Comparison of ENCODE assay signal across 1 cellular context in genomic region chr11:6473481-6474422, GRCh38.
TF ChIP-seq lines count a peak whose summit lies in the region.

TSS of gene TRIM3 (minus strand) at chr11:6473941. CDS start at chr11:6465695, 8,246 bp downstream.

TF ChIP-seq in HepG2, 621 proteins besides CTCF, POLR2A, EP300 and RAD21 (continued from another document and continues in another):
- TF ChIP-seq ZNF687 (CRISPR knock-in tag; IDR thresholded peaks at IDR 0.05) (peak; percentile 73; the same call in 1 of the 2 replicates), FLYWCH1 (CRISPR knock-in tag; IDR thresholded peaks at IDR 0.05) (no peak), PCBP1 (IDR thresholded peaks at IDR 0.05; ENCODE audit: borderline replicate concordance, low read depth, low read length) (0 out of 2 replicates have a peak, but pooled peaks have one; percentile 31), ZNF574 (CRISPR knock-in tag; IDR thresholded peaks at IDR 0.05) (no peak), RXRB (CRISPR knock-in tag; IDR thresholded peaks at IDR 0.05; ENCODE audit: borderline replicate concordance) (no peak), TAF1 (CRISPR knock-in tag; IDR thresholded peaks at IDR 0.05) (peak; percentile 8; the same call in 1 of the 2 replicates), MTF2 (CRISPR knock-in tag; IDR thresholded peaks at IDR 0.05; ENCODE audit: borderline replicate concordance) (no peak), CAMTA2 (CRISPR knock-in tag; IDR thresholded peaks at IDR 0.05; ENCODE audit: borderline replicate concordance) (no peak), ZFP82 (CRISPR knock-in tag; IDR thresholded peaks at IDR 0.05; ENCODE audit: borderline replicate concordance) (no peak), CBX1 (IDR thresholded peaks at IDR 0.05; ENCODE audit: low read depth) (no peak), ZZZ3 (CRISPR knock-in tag; IDR thresholded peaks at IDR 0.05; ENCODE audit: borderline replicate concordance) (no peak), MAZ (IDR thresholded peaks at IDR 0.05; ENCODE audit: borderline replicate concordance, low read depth, low read length) (no peak), MAZ (CRISPR knock-in tag; IDR thresholded peaks at IDR 0.05; ENCODE audit: low read depth) (peak; percentile 76), SNAPC4 (CRISPR knock-in tag; IDR thresholded peaks at IDR 0.05) (0 out of 2 replicates have a peak, but pooled peaks have one; percentile 29), NCOA1 (CRISPR knock-in tag; IDR thresholded peaks at IDR 0.05) (no peak), THAP7 (CRISPR knock-in tag; IDR thresholded peaks at IDR 0.05) (no peak), ZNF761 (CRISPR knock-in tag; conservative IDR thresholded peaks at IDR 0.05) (no peak), BHLHE40 (IDR thresholded peaks at IDR 0.05; ENCODE audit: low read length) (peak; percentile 60), ZNF414 (CRISPR knock-in tag; IDR thresholded peaks at IDR 0.05) (no peak), GTF3A (CRISPR knock-in tag; conservative IDR thresholded peaks at IDR 0.05) (no peak), SOX6 (IDR thresholded peaks at IDR 0.05) (no peak), SOX6 (CRISPR knock-in tag; IDR thresholded peaks at IDR 0.05) (peak; percentile 12; the same call in 1 of the 2 replicates), ZNF598 (CRISPR knock-in tag; IDR thresholded peaks at IDR 0.05; ENCODE audit: borderline replicate concordance) (no peak), ZGPAT (CRISPR knock-in tag; IDR thresholded peaks at IDR 0.05) (0 out of 2 replicates have a peak, but pooled peaks have one; percentile 11), ZSCAN22 (CRISPR knock-in tag; IDR thresholded peaks at IDR 0.05) (peak; percentile 87), ZNF710 (CRISPR knock-in tag; IDR thresholded peaks at IDR 0.05; ENCODE audit: borderline replicate concordance) (no peak), SP4 (CRISPR knock-in tag; IDR thresholded peaks at IDR 0.05) (peak; percentile 72; the same call in 1 of the 2 replicates), ATF7-NPFF (CRISPR knock-in tag; IDR thresholded peaks at IDR 0.05; ENCODE audit: low read depth) (no peak), SIN3A (IDR thresholded peaks at IDR 0.05; ENCODE audit: borderline replicate concordance, low read depth, low read length) (peak; percentile 36; the same call in 1 of the 2 replicates), POGZ (CRISPR knock-in tag; IDR thresholded peaks at IDR 0.05) (0 out of 2 replicates have a peak, but pooled peaks have one; percentile 30), ZNF777 (CRISPR knock-in tag; IDR thresholded peaks at IDR 0.05) (no peak), UBTF (CRISPR knock-in tag; IDR thresholded peaks at IDR 0.05) (peak; percentile 18; the same call in 1 of the 2 replicates), RBFOX2 (IDR thresholded peaks at IDR 0.05; ENCODE audit: low read depth, low read length) (peak; percentile 50; the same call in 1 of the 2 replicates), GABPB1 (CRISPR knock-in tag; IDR thresholded peaks at IDR 0.05) (peak; percentile 44; the same call in 1 of the 2 replicates), ZFP1 (CRISPR knock-in tag; IDR thresholded peaks at IDR 0.05) (no peak), ZSCAN12 (CRISPR knock-in tag; IDR thresholded peaks at IDR 0.05) (no peak), ZNF496 (CRISPR knock-in tag; IDR thresholded peaks at IDR 0.05; ENCODE audit: insufficient replicate concordance) (no peak), ZBTB38 (CRISPR knock-in tag; IDR thresholded peaks at IDR 0.05) (0 out of 2 replicates have a peak, but pooled peaks have one; percentile 46), ZNF83 (CRISPR knock-in tag; IDR thresholded peaks at IDR 0.05; ENCODE audit: borderline replicate concordance) (no peak), PBX3 (CRISPR knock-in tag; IDR thresholded peaks at IDR 0.05; ENCODE audit: borderline replicate concordance) (no peak)
